In the genomic region with DNA sequence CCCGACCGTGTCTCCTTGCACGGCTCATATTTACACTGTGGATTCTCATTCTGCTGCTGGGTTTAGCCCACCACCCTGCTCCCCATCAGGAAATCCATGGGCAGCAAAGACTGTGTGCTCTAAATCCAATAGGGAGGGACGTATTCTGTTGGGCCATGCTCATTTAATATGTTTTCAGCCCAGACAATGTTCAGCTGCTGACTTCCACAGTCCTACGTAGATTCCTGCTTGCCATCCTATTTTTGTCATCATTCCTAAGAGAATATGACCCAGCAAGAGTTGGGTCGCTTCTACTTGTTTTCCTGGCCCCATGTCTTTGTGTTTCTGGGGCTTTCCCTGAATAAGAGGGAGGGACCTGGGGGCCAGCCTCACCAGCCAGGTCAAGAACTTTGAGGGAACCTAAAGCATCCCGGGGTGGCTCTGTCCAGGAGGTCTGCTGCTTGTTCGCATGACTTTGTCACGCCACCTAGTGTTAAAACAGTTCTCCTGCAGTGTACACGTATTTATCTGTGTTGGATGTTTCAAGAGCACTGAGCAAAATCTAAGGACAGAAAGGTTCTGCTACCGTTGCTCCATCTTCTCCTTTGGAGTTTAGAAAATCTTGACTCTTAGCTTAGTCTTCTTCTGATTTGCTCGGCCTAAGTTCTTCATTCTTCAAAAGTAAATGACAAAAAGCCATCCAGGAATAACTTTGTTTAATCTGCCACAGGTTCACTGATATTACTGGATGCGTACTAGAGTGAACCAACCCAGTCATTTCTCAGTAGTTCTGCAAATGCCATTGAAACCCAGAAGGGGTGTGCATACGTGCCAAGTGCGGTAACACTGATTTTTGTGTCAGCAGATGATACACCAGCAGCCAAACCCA, we compare ENCODE assay signal across 9 cellular contexts.
DNase-seq lines count a peak whose midpoint lies in the region; ATAC-seq and TF ChIP-seq lines count a peak whose summit lies in the region.
"Had no signal": no experiment of that assay in that cellular context is flagged by ENCODE, and none has a peak within 500 bp of the region (broad histone marks: within the 10 kb centered on the region; RNA-seq: fewer than 3 reads in every experiment).

No MANE protein-coding gene starts in this region.

- DNase-seq in Ammon's horn (ENCODE audit: low spot score) (peak; percentile 78), NCI-H1105 (lab: John Stamatoyannopoulos, UW) (peak; percentile 47), fibroblast of the conjunctiva (ENCODE audit: low read depth) (peak; percentile 68), osteoblast (ENCODE audit: insufficient read length, low spot score, missing footprints) (peak; percentile 87), ureter (ENCODE audit: low spot score) (no peak)
- DNase-seq in activated CD4-positive, alpha-beta T cell treated with anti-CD3 and anti-CD28 coated beads for 48 hours = peak; percentile 47
- DNase-seq: naive B cell had no signal

- no peaks in the 10 kb centered on the region for H3K9me3 ChIP-seq in osteoblast (ENCODE audit: low read depth, low read length)

- no peaks in the 10 kb centered on the region for H3K36me3 ChIP-seq in osteoblast (ENCODE audit: insufficient read depth, low read length)

- no peaks in the 10 kb centered on the region for H4K20me1 ChIP-seq in osteoblast (ENCODE audit: insufficient read depth, low read length)

- no peak overlapping the region for H3K4me2 ChIP-seq in osteoblast (ENCODE audit: insufficient read depth, low read length)

- H3K27ac ChIP-seq in osteoblast (ENCODE audit: low read depth, low read length) = no peak overlapping the region

- no peak overlapping the region for H3K4me3 ChIP-seq in osteoblast (ENCODE audit: insufficient read depth, low read length)

- TF ChIP-seq CTCF in GM12872 (IDR thresholded peaks at IDR 0.05; ENCODE audit: insufficient read depth, low read depth, low read length) (peak; percentile 82), osteoblast (IDR thresholded peaks at IDR 0.05; ENCODE audit: extremely low read depth, low read depth, low read length) (peak; percentile 84)

- no peaks in the 10 kb centered on the region for H3K79me2 ChIP-seq in osteoblast (ENCODE audit: insufficient read depth, low read length)

- no peaks in the 10 kb centered on the region for H3K4me1 ChIP-seq in osteoblast (ENCODE audit: insufficient read depth, low read length)

- ATAC-seq in GM21717 (IDR thresholded peaks at IDR 0.05; ENCODE audit: unreplicated experiment) = no peak

- H3K27me3 ChIP-seq in osteoblast (ENCODE audit: insufficient read depth, low read length) = peaks cover 7% of the 10 kb centered on the region

- no peak overlapping the region for H2AFZ ChIP-seq in osteoblast (ENCODE audit: low read length)
